8 cellular contexts compared by ENCODE assay signal in the genomic region with DNA sequence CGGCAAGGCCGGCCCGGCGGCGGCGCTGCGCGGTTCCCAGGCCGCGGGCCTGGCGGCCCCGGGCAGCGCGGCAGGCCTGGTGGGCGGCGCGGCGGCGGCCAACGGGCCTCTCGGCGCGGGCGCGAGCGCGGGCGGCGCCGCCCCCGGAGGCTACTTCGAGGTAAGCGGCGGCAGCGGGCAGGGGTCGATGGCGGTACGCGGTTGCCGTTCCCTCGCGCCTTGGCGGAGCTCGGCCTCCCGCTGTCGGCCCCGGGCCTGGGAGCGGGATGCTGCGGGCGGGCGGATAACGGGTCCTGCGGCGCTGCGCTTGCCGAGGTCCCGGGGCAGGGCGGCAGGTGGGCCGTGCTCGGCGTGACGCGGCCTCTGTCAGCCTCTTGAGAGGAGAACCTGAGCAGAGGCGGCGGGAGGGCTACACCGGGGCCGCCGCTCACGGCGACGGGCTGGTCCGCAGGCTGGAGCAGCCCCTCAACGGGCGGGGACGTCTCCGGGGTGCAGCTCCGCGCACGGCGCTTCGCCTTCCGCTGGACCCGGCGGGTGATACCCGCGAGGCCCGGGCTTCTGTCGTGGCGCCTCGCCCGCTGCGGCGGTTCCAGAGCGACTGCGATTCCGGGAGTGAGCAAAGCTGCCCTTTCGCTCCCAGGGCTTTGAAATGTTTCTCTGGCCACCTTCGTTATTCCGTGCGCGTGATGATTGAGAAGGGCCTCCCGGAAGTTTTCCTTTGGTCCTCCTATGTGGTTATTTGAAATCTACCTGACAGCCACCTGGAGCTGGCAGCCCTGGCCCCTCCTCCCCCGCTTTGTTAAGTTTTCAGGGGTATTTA. TPM values are rescaled to one million over a fixed set of nuclear protein-coding genes. Genes with fewer than 3 reads are reported as not detected.
A peak's percentile ranks its signal among the peaks of the same experiment; 100 is the strongest.
DNase-seq lines count a peak whose midpoint lies in the region; ATAC-seq, FAIRE-seq and TF ChIP-seq lines count a peak whose summit lies in the region.

No MANE protein-coding gene starts in this region.

- no peak for TF ChIP-seq POLR2A in GM12892 (IDR thresholded peaks at IDR 0.05; ENCODE audit: low read depth, low read length)

- peak; percentile 28 for ATAC-seq in HG02759 (IDR thresholded peaks at IDR 0.05; ENCODE audit: unreplicated experiment)
- peak; percentile 32 to 34 for ATAC-seq in natural killer cell treated with Interleukin-12 subunit alpha and Interleukin-12 subunit beta and Interleukin-15 and Interleukin-18, amount 100 ng/mL, for 72 hours
- ATAC-seq in stimulated activated naive CD8-positive, alpha-beta T cell treated with anti-CD3 and anti-CD28 coated beads, Interleukin-15, Interleukin-2, amounts not matched to agents 100 U/mL and 50 U/mL, for 24 hours, result peak; percentile 7

- peak; percentile 74 for FAIRE-seq in GM12892 (lab: Jason Lieb, UNC)

- H3K27me3 Mint-ChIP-seq in activated T-cell treated with anti-CD3 and anti-CD28 coated beads, Interleukin-2, amount 50 U/mL, for 24 hours, result no peaks in the 10 kb centered on the region
- no peaks in the 10 kb centered on the region for H3K27me3 Mint-ChIP-seq in natural killer cell treated with Interleukin-12 subunit alpha and Interleukin-12 subunit beta and Interleukin-15 and Interleukin-18, amount 100 ng/mL, for 72 hours

- no peaks in the 10 kb centered on the region for H3K9me3 Mint-ChIP-seq in activated T-cell treated with anti-CD3 and anti-CD28 coated beads, Interleukin-2, amount 50 U/mL, for 24 hours
- no peaks in the 10 kb centered on the region for H3K9me3 Mint-ChIP-seq in natural killer cell treated with Interleukin-12 subunit alpha and Interleukin-12 subunit beta and Interleukin-15 and Interleukin-18, amount 100 ng/mL, for 72 hours

- peak overlapping the region; percentile 89 for H3K4me3 Mint-ChIP-seq in activated T-cell treated with anti-CD3 and anti-CD28 coated beads, Interleukin-2, amount 50 U/mL, for 24 hours
- peak overlapping the region; percentile 88 for H3K4me3 Mint-ChIP-seq in natural killer cell treated with Interleukin-12 subunit alpha and Interleukin-12 subunit beta and Interleukin-15 and Interleukin-18, amount 100 ng/mL, for 72 hours

- H3K27ac Mint-ChIP-seq in activated T-cell treated with anti-CD3 and anti-CD28 coated beads, Interleukin-2, amount 50 U/mL, for 24 hours, result peak overlapping the region; percentile 90
- peak overlapping the region; percentile 75 to 85 for H3K27ac Mint-ChIP-seq in natural killer cell treated with Interleukin-12 subunit alpha and Interleukin-12 subunit beta and Interleukin-15 and Interleukin-18, amount 100 ng/mL, for 72 hours

- peak; percentile 24 for DNase-seq in GM12892 (ENCODE audit: insufficient read length)
- DNase-seq in NCI-H526 treated with DMSO at 0.1 percent for 48 hours (lab: John Stamatoyannopoulos, UW), result peak; percentile 53
- peak; percentile 79 for DNase-seq in activated T-cell treated with anti-CD3 and anti-CD28 coated beads, Interleukin-2, amount 50 U/mL, for 24 hours
- DNase-seq in fibroblast of gingiva (ENCODE audit: low read depth), result peak; percentile 34
- peak; percentile 70 for DNase-seq in natural killer cell treated with Interleukin-12 subunit alpha and Interleukin-12 subunit beta and Interleukin-15 and Interleukin-18, amount 100 ng/mL, for 72 hours (ENCODE audit: low spot score)
- peak; percentile 64 for DNase-seq in stimulated activated naive CD8-positive, alpha-beta T cell treated with anti-CD3 and anti-CD28 coated beads, Interleukin-15, Interleukin-2, amounts not matched to agents 100 U/mL and 50 U/mL, for 24 hours
- DNase-seq in DMS153 (lab: John Stamatoyannopoulos, UW), result no peak

- peaks cover 21% of the 10 kb centered on the region for H3K36me3 Mint-ChIP-seq in activated T-cell treated with anti-CD3 and anti-CD28 coated beads, Interleukin-2, amount 50 U/mL, for 24 hours (ENCODE audit: low read depth)
- no peaks in the 10 kb centered on the region for H3K36me3 Mint-ChIP-seq in natural killer cell treated with Interleukin-12 subunit alpha and Interleukin-12 subunit beta and Interleukin-15 and Interleukin-18, amount 100 ng/mL, for 72 hours

- H3K4me1 Mint-ChIP-seq in activated T-cell treated with anti-CD3 and anti-CD28 coated beads, Interleukin-2, amount 50 U/mL, for 24 hours (ENCODE audit: low read depth), result peaks cover 30% of the 10 kb centered on the region
- H3K4me1 Mint-ChIP-seq in natural killer cell treated with Interleukin-12 subunit alpha and Interleukin-12 subunit beta and Interleukin-15 and Interleukin-18, amount 100 ng/mL, for 72 hours (ENCODE audit: low read depth in 2 of 2), result peaks cover 12% of the 10 kb centered on the region in 2 donors

RNA-seq across cellular contexts. Expression of gene FAM193A, which starts 0.8 kb away (rescaled TPM):
- polyA plus RNA-seq in GM12892 (2012; ENCODE audit: missing spikeins), result 11.8 TPM
- total RNA-seq in natural killer cell treated with Interleukin-12 subunit alpha and Interleukin-12 subunit beta and Interleukin-15 and Interleukin-18, amount 100 ng/mL, for 72 hours, result 10 to 100 TPM; 28.0 to 50.9 TPM
